ENCODE assay signal across 8 cellular contexts in genomic region chr11:43643898-43644625, GRCh38. TPM values are rescaled to one million over a fixed set of nuclear protein-coding genes. Genes with fewer than 3 reads are reported as not detected.
DNase-seq lines count a peak whose midpoint lies in the region; ATAC-seq, FAIRE-seq and TF ChIP-seq lines count a peak whose summit lies in the region.

No MANE protein-coding gene starts in this region.

- DNase-seq in AG10803 (ENCODE audit: low read depth) (peak; percentile 83), NCI-H226 (peak; percentile 87), cerebellar nuclear complex (lab: John Stamatoyannopoulos, UW) (peak; percentile 18 to 41), keratinocyte (ENCODE audit: low read depth, low spot score) (no peak)
- DNase-seq in stimulated activated CD4-positive, alpha-beta T cell treated with anti-CD3 and anti-CD28 coated beads, Interleukin-12 subunit alpha, Interleukin-12 subunit beta, amount 100 ng/mL, for 48 hours (ENCODE audit: low read depth in 2 of 3, low spot score in 1 of 3): peak; percentile 78 to 83 (median 82)

- peaks cover 24% of the 10 kb centered on the region for H3K79me2 ChIP-seq in keratinocyte (ENCODE audit: control insufficient read depth, insufficient read depth, low read length)

- H3K4me2 ChIP-seq in keratinocyte (ENCODE audit: control insufficient read depth, extremely low read depth, insufficient read depth, low read depth, low read length): peak overlapping the region; percentile 99

- no peaks in the 10 kb centered on the region for H3K9me3 ChIP-seq in keratinocyte (ENCODE audit: control insufficient read depth, low read depth, low read length)

- dilution Hi-C loops in keratinocyte (cut with MboI; ENCODE audit: extremely low pct_ligation_motif_present, low sequenced_read_pairs): no loop called here

- peaks cover 8% of the 10 kb centered on the region for H3K27me3 ChIP-seq in keratinocyte (ENCODE audit: control insufficient read depth, extremely low read depth, insufficient read depth, low read length)

- H3K27ac ChIP-seq in keratinocyte (ENCODE audit: control insufficient read depth, insufficient read depth, low read length): peak overlapping the region; percentile 83

- peak; percentile 64 for FAIRE-seq in keratinocyte (lab: Jason Lieb, UNC)

- H3K9me1 ChIP-seq in keratinocyte (ENCODE audit: control insufficient read depth, extremely low read depth, insufficient read depth, low read length): peaks cover 2% of the 10 kb centered on the region

- no peaks in the 10 kb centered on the region for H4K20me1 ChIP-seq in keratinocyte (ENCODE audit: control insufficient read depth, extremely low read depth, insufficient read depth, low read length)

- H2AFZ ChIP-seq in keratinocyte (ENCODE audit: control insufficient read depth, low read length): peak overlapping the region; percentile 98

- H3K36me3 ChIP-seq in keratinocyte (ENCODE audit: control insufficient read depth in 2 of 2, extremely low read depth in 1 of 2, insufficient read depth in 2 of 2, low read length in 2 of 2): no peaks in the 10 kb centered on the region

- peak overlapping the region; percentile 94 for H3K9ac ChIP-seq in keratinocyte (ENCODE audit: control insufficient read depth, extremely low read depth, insufficient read depth, low read length)

- H3K4me3 ChIP-seq in AG10803 (ENCODE audit: low read length) (peak overlapping the region; percentile 77), keratinocyte (ENCODE audit: control insufficient read depth in 2 of 3, extremely low read depth in 1 of 3, insufficient read depth in 2 of 3, low read depth in 1 of 3, low read length in 3 of 3) (peak overlapping the region; percentile 72 to 100 (median 99))

- ATAC-seq in GM19023 (IDR thresholded peaks at IDR 0.05; ENCODE audit: unreplicated experiment): peak; percentile 99
- ATAC-seq in HG03196 (IDR thresholded peaks at IDR 0.05; ENCODE audit: unreplicated experiment): peak; percentile 99
- peak; percentile 100 for ATAC-seq in activated CD4-positive, CD25-positive, alpha-beta regulatory T cell treated with anti-CD3 and anti-CD28 coated beads, Interleukin-2, amount 50 U/mL, for 24 hours

- TF ChIP-seq CTCF in AG10803 (conservative IDR thresholded peaks at IDR 0.05; ENCODE audit: low read length) (no peak), keratinocyte (optimal IDR thresholded peaks at IDR 0.05 in 1 of 3, IDR thresholded peaks at IDR 0.05 in 1 of 3, conservative IDR thresholded peaks at IDR 0.05 in 1 of 3; ENCODE audit: extremely low read depth in 1 of 3, insufficient read depth in 2 of 3, low read length in 3 of 3) (no peak)

- H3K4me1 ChIP-seq in keratinocyte (ENCODE audit: control insufficient read depth, extremely low read depth, insufficient read depth, low read length): peaks cover 6% of the 10 kb centered on the region

RNA-seq across cellular contexts. Expression of gene HSD17B12, which starts 36.5 kb away (rescaled TPM):
- 85.0 to 129 TPM (median 105 TPM) in 3 replicates for polyA plus RNA-seq in keratinocyte
- 105 TPM for polyA plus RNA-seq in keratinocyte (2011; ENCODE audit: low read depth)
- polyA plus RNA-seq in keratinocyte (2011; cell fraction: cytosol; rRNA removed): 47.6 and 89.2 TPM in 2 replicates
- polyA plus RNA-seq in keratinocyte (2011; cell fraction: nucleus; rRNA removed): 155 and 157 TPM in 2 replicates
- 71.8 and 94.1 TPM in 2 replicates for polyA plus RNA-seq in keratinocyte (2012; ENCODE audit: low replicate concordance)
- polyA minus RNA-seq in keratinocyte: 87.1 to 111 TPM (median 90.0 TPM) in 3 replicates
- 119 TPM for polyA minus RNA-seq in keratinocyte (2011; cell fraction: cytosol; rRNA and poly(A)+ RNA removed)
- 178 and 283 TPM in 2 replicates for polyA minus RNA-seq in keratinocyte (2011; cell fraction: nucleus; rRNA and poly(A)+ RNA removed)
